In the genomic region with DNA sequence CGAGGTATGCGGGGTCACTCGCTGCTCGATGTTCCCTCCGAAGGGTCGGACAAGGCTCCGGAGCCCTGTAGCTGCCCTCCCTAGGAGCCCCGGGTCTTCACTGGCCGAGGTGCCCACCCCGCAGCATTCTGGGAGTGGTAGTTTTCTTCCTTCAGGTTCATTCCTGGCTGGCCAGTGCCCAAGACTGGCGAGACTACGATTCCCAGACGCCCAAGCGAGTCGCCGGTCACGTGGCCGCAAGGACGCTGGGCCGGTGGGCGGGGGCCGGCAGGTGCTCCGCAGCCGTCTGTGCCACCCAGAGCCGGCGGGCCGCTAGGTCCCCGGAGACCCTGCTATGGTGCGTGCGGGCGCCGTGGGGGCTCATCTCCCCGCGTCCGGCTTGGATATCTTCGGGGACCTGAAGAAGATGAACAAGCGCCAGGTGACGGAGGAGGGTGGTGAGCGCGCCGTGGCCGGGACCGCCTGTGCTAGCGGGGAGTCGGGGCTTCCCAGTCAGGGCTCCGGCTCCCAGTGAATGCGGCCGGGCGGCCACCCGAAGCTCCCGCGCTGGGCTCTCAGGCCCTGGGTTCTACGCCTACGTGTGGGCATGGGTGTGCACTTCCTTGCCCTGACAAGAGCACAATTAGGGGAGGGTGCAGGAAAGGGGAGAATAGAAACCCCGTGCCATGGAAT, we compare ENCODE assay signal across 1 cellular context.
TF ChIP-seq lines count a peak whose summit lies in the region.

A gene (plus strand): TSS at position 270 of the 672 bp plus-strand sequence. CDS start 65 bp downstream, at position 335.

TF ChIP-seq in GM23338, 12 proteins besides CTCF, POLR2A, EP300 and RAD21 (continued from another document):
- TF ChIP-seq, protein P1, sequence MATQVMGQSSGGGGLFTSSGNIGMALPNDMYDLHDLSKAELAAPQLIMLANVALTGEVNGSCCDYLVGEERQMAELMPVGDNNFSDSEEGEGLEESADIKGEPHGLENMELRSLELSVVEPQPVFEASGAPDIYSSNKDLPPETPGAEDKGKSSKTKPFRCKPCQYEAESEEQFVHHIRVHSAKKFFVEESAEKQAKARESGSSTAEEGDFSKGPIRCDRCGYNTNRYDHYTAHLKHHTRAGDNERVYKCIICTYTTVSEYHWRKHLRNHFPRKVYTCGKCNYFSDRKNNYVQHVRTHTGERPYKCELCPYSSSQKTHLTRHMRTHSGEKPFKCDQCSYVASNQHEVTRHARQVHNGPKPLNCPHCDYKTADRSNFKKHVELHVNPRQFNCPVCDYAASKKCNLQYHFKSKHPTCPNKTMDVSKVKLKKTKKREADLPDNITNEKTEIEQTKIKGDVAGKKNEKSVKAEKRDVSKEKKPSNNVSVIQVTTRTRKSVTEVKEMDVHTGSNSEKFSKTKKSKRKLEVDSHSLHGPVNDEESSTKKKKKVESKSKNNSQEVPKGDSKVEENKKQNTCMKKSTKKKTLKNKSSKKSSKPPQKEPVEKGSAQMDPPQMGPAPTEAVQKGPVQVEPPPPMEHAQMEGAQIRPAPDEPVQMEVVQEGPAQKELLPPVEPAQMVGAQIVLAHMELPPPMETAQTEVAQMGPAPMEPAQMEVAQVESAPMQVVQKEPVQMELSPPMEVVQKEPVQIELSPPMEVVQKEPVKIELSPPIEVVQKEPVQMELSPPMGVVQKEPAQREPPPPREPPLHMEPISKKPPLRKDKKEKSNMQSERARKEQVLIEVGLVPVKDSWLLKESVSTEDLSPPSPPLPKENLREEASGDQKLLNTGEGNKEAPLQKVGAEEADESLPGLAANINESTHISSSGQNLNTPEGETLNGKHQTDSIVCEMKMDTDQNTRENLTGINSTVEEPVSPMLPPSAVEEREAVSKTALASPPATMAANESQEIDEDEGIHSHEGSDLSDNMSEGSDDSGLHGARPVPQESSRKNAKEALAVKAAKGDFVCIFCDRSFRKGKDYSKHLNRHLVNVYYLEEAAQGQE (IDR thresholded peaks at IDR 0.05; ENCODE audit: unreplicated experiment), result no peak
- TF ChIP-seq CREB1 (CRISPR knock-in tag; IDR thresholded peaks at IDR 0.05; ENCODE audit: low read depth) (peak; percentile 78), ZNF114 (CRISPR knock-in tag; IDR thresholded peaks at IDR 0.05) (no peak)
- TF ChIP-seq, protein P2, sequence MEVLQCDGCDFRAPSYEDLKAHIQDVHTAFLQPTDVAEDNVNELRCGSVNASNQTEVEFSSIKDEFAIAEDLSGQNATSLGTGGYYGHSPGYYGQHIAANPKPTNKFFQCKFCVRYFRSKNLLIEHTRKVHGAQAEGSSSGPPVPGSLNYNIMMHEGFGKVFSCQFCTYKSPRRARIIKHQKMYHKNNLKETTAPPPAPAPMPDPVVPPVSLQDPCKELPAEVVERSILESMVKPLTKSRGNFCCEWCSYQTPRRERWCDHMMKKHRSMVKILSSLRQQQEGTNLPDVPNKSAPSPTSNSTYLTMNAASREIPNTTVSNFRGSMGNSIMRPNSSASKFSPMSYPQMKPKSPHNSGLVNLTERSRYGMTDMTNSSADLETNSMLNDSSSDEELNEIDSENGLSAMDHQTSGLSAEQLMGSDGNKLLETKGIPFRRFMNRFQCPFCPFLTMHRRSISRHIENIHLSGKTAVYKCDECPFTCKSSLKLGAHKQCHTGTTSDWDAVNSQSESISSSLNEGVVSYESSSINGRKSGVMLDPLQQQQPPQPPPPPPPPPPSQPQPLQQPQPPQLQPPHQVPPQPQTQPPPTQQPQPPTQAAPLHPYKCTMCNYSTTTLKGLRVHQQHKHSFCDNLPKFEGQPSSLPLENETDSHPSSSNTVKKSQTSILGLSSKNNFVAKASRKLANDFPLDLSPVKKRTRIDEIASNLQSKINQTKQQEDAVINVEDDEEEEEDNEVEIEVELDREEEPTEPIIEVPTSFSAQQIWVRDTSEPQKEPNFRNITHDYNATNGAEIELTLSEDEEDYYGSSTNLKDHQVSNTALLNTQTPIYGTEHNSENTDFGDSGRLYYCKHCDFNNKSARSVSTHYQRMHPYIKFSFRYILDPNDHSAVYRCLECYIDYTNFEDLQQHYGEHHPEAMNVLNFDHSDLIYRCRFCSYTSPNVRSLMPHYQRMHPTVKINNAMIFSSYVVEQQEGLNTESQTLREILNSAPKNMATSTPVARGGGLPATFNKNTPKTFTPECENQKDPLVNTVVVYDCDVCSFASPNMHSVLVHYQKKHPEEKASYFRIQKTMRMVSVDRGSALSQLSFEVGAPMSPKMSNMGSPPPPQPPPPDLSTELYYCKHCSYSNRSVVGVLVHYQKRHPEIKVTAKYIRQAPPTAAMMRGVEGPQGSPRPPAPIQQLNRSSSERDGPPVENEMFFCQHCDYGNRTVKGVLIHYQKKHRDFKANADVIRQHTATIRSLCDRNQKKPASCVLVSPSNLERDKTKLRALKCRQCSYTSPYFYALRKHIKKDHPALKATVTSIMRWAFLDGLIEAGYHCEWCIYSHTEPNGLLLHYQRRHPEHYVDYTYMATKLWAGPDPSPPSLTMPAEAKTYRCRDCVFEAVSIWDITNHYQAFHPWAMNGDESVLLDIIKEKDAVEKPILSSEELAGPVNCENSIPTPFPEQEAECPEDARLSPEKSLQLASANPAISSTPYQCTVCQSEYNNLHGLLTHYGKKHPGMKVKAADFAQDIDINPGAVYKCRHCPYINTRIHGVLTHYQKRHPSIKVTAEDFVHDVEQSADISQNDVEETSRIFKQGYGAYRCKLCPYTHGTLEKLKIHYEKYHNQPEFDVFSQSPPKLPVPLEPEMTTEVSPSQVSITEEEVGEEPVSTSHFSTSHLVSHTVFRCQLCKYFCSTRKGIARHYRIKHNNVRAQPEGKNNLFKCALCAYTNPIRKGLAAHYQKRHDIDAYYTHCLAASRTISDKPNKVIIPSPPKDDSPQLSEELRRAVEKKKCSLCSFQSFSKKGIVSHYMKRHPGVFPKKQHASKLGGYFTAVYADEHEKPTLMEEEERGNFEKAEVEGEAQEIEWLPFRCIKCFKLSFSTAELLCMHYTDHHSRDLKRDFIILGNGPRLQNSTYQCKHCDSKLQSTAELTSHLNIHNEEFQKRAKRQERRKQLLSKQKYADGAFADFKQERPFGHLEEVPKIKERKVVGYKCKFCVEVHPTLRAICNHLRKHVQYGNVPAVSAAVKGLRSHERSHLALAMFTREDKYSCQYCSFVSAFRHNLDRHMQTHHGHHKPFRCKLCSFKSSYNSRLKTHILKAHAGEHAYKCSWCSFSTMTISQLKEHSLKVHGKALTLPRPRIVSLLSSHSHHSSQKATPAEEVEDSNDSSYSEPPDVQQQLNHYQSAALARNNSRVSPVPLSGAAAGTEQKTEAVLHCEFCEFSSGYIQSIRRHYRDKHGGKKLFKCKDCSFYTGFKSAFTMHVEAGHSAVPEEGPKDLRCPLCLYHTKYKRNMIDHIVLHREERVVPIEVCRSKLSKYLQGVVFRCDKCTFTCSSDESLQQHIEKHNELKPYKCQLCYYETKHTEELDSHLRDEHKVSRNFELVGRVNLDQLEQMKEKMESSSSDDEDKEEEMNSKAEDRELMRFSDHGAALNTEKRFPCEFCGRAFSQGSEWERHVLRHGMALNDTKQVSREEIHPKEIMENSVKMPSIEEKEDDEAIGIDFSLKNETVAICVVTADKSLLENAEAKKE (CRISPR knock-in tag; IDR thresholded peaks at IDR 0.05), result no peak
TF ChIP-seq in GM23338: peak in this region for 3.
